8 cellular contexts compared by ENCODE assay signal in the genomic region with DNA sequence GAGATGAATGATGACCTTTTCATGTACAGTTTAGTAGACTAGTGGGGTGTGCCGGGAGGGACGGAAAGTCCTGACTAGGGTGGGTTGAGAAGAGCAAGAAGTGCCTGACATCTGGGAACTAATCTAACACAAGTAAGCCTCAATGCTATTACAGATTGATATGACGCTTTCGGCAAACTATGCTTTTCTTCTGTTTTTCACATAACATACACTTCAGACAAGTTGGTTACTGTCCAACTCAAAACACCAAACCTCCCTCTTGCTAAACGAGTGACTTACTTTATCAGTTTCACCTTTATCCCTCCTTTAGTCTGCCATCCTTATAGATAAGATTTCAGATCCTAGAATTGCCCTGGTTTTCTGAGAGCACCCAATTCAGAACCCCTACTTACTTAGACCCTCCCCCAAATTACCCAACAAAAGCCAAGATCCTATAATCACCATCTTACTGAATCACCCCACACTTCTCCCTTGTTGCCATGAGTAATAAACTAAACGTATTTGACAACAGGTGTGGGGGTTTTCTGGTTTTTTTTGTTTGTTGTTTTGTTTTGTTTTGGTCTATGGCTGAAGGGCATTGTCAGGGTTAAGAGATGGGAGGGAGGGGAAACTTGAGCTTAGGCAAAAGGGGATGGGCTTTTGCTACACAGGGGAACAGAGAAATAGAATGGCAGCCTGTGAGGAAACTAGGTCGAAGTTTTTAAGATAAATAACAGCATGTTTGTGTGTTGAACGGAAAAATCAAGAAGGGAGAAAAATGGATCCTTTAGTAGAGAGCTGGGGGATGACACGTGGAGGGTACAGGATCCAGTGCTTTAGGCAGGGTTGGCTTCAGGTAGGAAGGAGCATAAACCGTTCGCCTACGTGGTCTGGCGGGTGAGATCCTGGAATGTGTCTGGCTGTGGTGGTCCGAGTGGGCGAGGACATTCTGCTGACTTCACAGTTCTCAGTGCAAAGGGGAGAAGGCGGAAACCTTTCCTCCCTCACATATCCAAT. TPM values are rescaled to one million over a fixed set of nuclear protein-coding genes. Genes with fewer than 3 reads are reported as not detected.
DNase-seq lines count a peak whose midpoint lies in the region; ATAC-seq and TF ChIP-seq lines count a peak whose summit lies in the region.

No MANE protein-coding gene starts in this region.

- H3K4me1 ChIP-seq in body of pancreas (peaks cover 8% of the 10 kb centered on the region), testis (no peaks in the 10 kb centered on the region)

- H3K36me3 ChIP-seq in body of pancreas (replicated peaks in 1 of 2; ENCODE audit: insufficient read depth in 1 of 2, low read depth in 2 of 2) (no peaks in the 10 kb centered on the region), testis (ENCODE audit: low read depth, missing control alignments) (no peaks in the 10 kb centered on the region)

- in situ Hi-C loops in ACHN (cut with HindIII; ENCODE audit: low pct_ligation_motif_present, low pct_unique_long_range_greater_than_20kb, low sequenced_read_pairs): no loop called here

- H3K9me3 ChIP-seq in body of pancreas (no peaks in the 10 kb centered on the region), testis (no peaks in the 10 kb centered on the region)

- no peaks in the 10 kb centered on the region for H3K27me3 ChIP-seq in body of pancreas
- no peaks in the 10 kb centered on the region for H3K27me3 ChIP-seq in layer of hippocampus (ENCODE audit: control insufficient read depth, insufficient read depth, low read length)
- no peaks in the 10 kb centered on the region for H3K27me3 ChIP-seq in testis

- WGBS in body of pancreas, 2 donors: 21 to 22% methylated on average over 16 of the region's 16 CpGs
- 6 to 7% methylated on average over 16 of the region's 16 CpGs for WGBS in testis, 2 donors

- no peak for TF ChIP-seq CTCF in HFF-Myc (IDR thresholded peaks at IDR 0.05; ENCODE audit: low read depth, low read length, missing control alignments)
- TF ChIP-seq CTCF in body of pancreas (IDR thresholded peaks at IDR 0.05): no peak
- no peak for TF ChIP-seq CTCF in testis (IDR thresholded peaks at IDR 0.05)

- intact Hi-C loops in body of pancreas (cut with DNase I): no loop called here
- intact Hi-C loops in testis (cut with DNase I; ENCODE audit: low total_unique reads): no loop called here

- DNase-seq in ACHN (peak; percentile 29), HFF-Myc (ENCODE audit: extremely low read depth, low read depth) (no peak), body of pancreas (peak in 2 of 4 donors; percentile 30 to 38), testis (peak; percentile 67), NCI-H82 (lab: John Stamatoyannopoulos, UW) (no peak), NCI-H345 (lab: John Stamatoyannopoulos, UW) (no peak), cerebellar nuclear complex (lab: John Stamatoyannopoulos, UW) (no peak)

- peak overlapping the region; percentile 59 for H3K4me3 ChIP-seq in HFF-Myc (replicated peaks; ENCODE audit: low read depth, low read length)
- H3K4me3 ChIP-seq in body of pancreas: peak overlapping the region in 1 of 2 donors; percentile 44
- H3K4me3 ChIP-seq in testis: peak overlapping the region; percentile 57 to 70

- peak; percentile 41 for ATAC-seq in body of pancreas

- peak overlapping the region; percentile 59 to 78 (median 68) for H3K27ac ChIP-seq in body of pancreas
- H3K27ac ChIP-seq in layer of hippocampus (ENCODE audit: low read depth, low read length): peak overlapping the region; percentile 46
- H3K27ac ChIP-seq in testis: peak overlapping the region; percentile 53 to 94

- TF ChIP-seq POLR2A in body of pancreas (IDR thresholded peaks at IDR 0.05) (no peak), testis (IDR thresholded peaks at IDR 0.05) (no peak)

RNA-seq across cellular contexts. Expression of gene PSMA3, which starts 6.1 kb away (rescaled TPM):
- 10 to 100 TPM; 59.7 to 77.0 TPM for total RNA-seq in body of pancreas
- 10 to 100 TPM; 87.6 to 88.7 TPM for total RNA-seq in testis
- 84.0 TPM for polyA plus RNA-seq in testis (ENCODE audit: insufficient read depth, low read depth, low replicate concordance)

RNA-seq across cellular contexts. Expression of gene ACTR10, which starts 38.6 kb away (rescaled TPM):
- total RNA-seq in body of pancreas (10 to 100 TPM; 31.9 to 74.5 TPM), testis (10 to 100 TPM; 53.0 to 68.0 TPM)
- polyA plus RNA-seq in testis (ENCODE audit: insufficient read depth, low read depth, low replicate concordance): 87.2 TPM

RNA-seq across cellular contexts. Expression of gene ARID4A, which starts 59.8 kb away (rescaled TPM):
- total RNA-seq in body of pancreas (10 to 100 TPM; 23.6 to 28.3 TPM), testis (10 to 100 TPM; 26.9 to 29.3 TPM)
- 3.1 TPM for polyA plus RNA-seq in testis (ENCODE audit: insufficient read depth, low read depth, low replicate concordance)

Comparison
In these comparisons a context has a peak if more than half of its experiments do, and no peak if none do; other contexts are left out.
1. DNase-seq: peak in ACHN (single experiment) and testis (single experiment); none in HFF-Myc (single experiment), NCI-H82 (single experiment), NCI-H345 (single experiment) and cerebellar nuclear complex (0 of 2).
2. Peak in every context shown above with its lines, with median percentiles within 50 percentile points of each other: H3K27ac ChIP-seq.